In genomic region chr4:7066493-7066892, GRCh38 we compare ENCODE assay signal across 10 cellular contexts. TPM values are rescaled to one million over a fixed set of nuclear protein-coding genes. Genes with fewer than 3 reads are reported as not detected.
DNase-seq lines count a peak whose midpoint lies in the region; ATAC-seq, FAIRE-seq and TF ChIP-seq lines count a peak whose summit lies in the region.
"Had no signal": no experiment of that assay in that cellular context is flagged by ENCODE, and none has a peak within 500 bp of the region (broad histone marks: within the 10 kb centered on the region; RNA-seq: fewer than 3 reads in every experiment).

No MANE protein-coding gene starts in this region.

- H3K36me3 Mint-ChIP-seq in activated naive CD4-positive, alpha-beta T cell treated with anti-CD3 and anti-CD28 coated beads for 36 hours (ENCODE audit: low read depth) = peaks cover 32% of the 10 kb centered on the region
- H3K36me3 Mint-ChIP-seq in activated T-helper 17 cell treated with anti-CD3 and anti-CD28 coated beads, Interleukin-2, amount 50 U/mL, for 72 hours (ENCODE audit: low read depth) = peaks cover 66% of the 10 kb centered on the region

- peaks cover 46% of the 10 kb centered on the region for H3K79me2 ChIP-seq in keratinocyte (ENCODE audit: control insufficient read depth, insufficient read depth, low read length)

- H3K4me3 ChIP-seq in keratinocyte (ENCODE audit: control insufficient read depth in 2 of 3, extremely low read depth in 1 of 3, insufficient read depth in 2 of 3, low read depth in 1 of 3, low read length in 3 of 3) (peak overlapping the region; percentile 84 to 90 (median 86)), subcutaneous abdominal adipose tissue (ENCODE audit: low read depth in 1 of 5, low read length in 5 of 5) (peak overlapping the region in 3 of 5 donors; percentile 60 to 99 (median 84))

- no peaks in the 10 kb centered on the region for H3K9me3 Mint-ChIP-seq in activated naive CD4-positive, alpha-beta T cell treated with anti-CD3 and anti-CD28 coated beads for 36 hours
- no peaks in the 10 kb centered on the region for H3K9me3 Mint-ChIP-seq in activated T-helper 17 cell treated with anti-CD3 and anti-CD28 coated beads, Interleukin-2, amount 50 U/mL, for 72 hours

- H3K4me3 Mint-ChIP-seq in activated naive CD4-positive, alpha-beta T cell treated with anti-CD3 and anti-CD28 coated beads for 36 hours = peak overlapping the region; percentile 96
- H3K4me3 Mint-ChIP-seq in activated T-helper 17 cell treated with anti-CD3 and anti-CD28 coated beads, Interleukin-2, amount 50 U/mL, for 72 hours = peak overlapping the region; percentile 97

- CTCF ChIA-PET in activated naive CD4-positive, alpha-beta T cell treated with anti-CD3 and anti-CD28 coated beads for 36 hours (lab: Charles Lee) = interaction anchor here (0.7 to 12.8 kb wide), 8 partner anchors 9 to 365 kb away, joined by 3 to 155 read pairs (median 3); partner anchors contain the start of gene TADA2B

- peak overlapping the region; percentile 81 for H3K27ac ChIP-seq in keratinocyte (ENCODE audit: control insufficient read depth, insufficient read depth, low read length)
- H3K27ac ChIP-seq in subcutaneous abdominal adipose tissue (ENCODE audit: low read depth, low read length) = no peak overlapping the region

- no peaks in the 10 kb centered on the region for H3K27me3 Mint-ChIP-seq in activated naive CD4-positive, alpha-beta T cell treated with anti-CD3 and anti-CD28 coated beads for 36 hours (ENCODE audit: low read depth)
- H3K27me3 Mint-ChIP-seq in activated T-helper 17 cell treated with anti-CD3 and anti-CD28 coated beads, Interleukin-2, amount 50 U/mL, for 72 hours = no peaks in the 10 kb centered on the region

- dilution Hi-C loops in keratinocyte (cut with MboI; ENCODE audit: extremely low pct_ligation_motif_present, low sequenced_read_pairs) = no loop called here

- no peak for ATAC-seq in activated T-helper 17 cell treated with anti-CD3 and anti-CD28 coated beads, Interleukin-2, amount 50 U/mL, for 72 hours (replicated peaks)

- H3K27ac Mint-ChIP-seq in activated naive CD4-positive, alpha-beta T cell treated with anti-CD3 and anti-CD28 coated beads for 36 hours = peak overlapping the region; percentile 87
- peak overlapping the region; percentile 94 for H3K27ac Mint-ChIP-seq in activated T-helper 17 cell treated with anti-CD3 and anti-CD28 coated beads, Interleukin-2, amount 50 U/mL, for 72 hours

- H3K9me3 ChIP-seq in keratinocyte (ENCODE audit: control insufficient read depth, low read depth, low read length) = no peaks in the 10 kb centered on the region
- no peaks in the 10 kb centered on the region for H3K9me3 ChIP-seq in subcutaneous abdominal adipose tissue (ENCODE audit: control insufficient read depth in 5 of 5, low read length in 5 of 5)

- TF ChIP-seq CTCF in keratinocyte (optimal IDR thresholded peaks at IDR 0.05 in 1 of 3, IDR thresholded peaks at IDR 0.05 in 1 of 3, conservative IDR thresholded peaks at IDR 0.05 in 1 of 3; ENCODE audit: extremely low read depth in 1 of 3, insufficient read depth in 2 of 3, low read length in 3 of 3) = no peak

- peaks cover 9% of the 10 kb centered on the region for H4K20me1 ChIP-seq in keratinocyte (ENCODE audit: control insufficient read depth, extremely low read depth, insufficient read depth, low read length)

- no peak for FAIRE-seq in keratinocyte (lab: Jason Lieb, UNC)

- H3K4me1 Mint-ChIP-seq in activated naive CD4-positive, alpha-beta T cell treated with anti-CD3 and anti-CD28 coated beads for 36 hours (ENCODE audit: low read depth) = peaks cover 39% of the 10 kb centered on the region
- H3K4me1 Mint-ChIP-seq in activated T-helper 17 cell treated with anti-CD3 and anti-CD28 coated beads, Interleukin-2, amount 50 U/mL, for 72 hours = peaks cover 9% of the 10 kb centered on the region

- H3K36me3 ChIP-seq in keratinocyte (ENCODE audit: control insufficient read depth in 2 of 2, extremely low read depth in 1 of 2, insufficient read depth in 2 of 2, low read length in 2 of 2) (peaks cover 19 to 20% of the 10 kb centered on the region in 2 experiments), subcutaneous abdominal adipose tissue (ENCODE audit: control insufficient read depth in 5 of 5, insufficient read depth in 5 of 5, low read length in 5 of 5) (peaks cover under 1 to 31% (median 24%) of the 10 kb centered on the region in 5 donors)

- H3K9me1 ChIP-seq in keratinocyte (ENCODE audit: control insufficient read depth, extremely low read depth, insufficient read depth, low read length) = no peaks in the 10 kb centered on the region

- intact Hi-C loops in activated naive CD4-positive, alpha-beta T cell treated with anti-CD3 and anti-CD28 coated beads for 36 hours (cut with micrococcal nuclease) = no loop called here

- no peak for DNase-seq in activated naive CD4-positive, alpha-beta T cell treated with anti-CD3 and anti-CD28 coated beads for 36 hours
- DNase-seq in activated naive CD4-positive, alpha-beta T cell treated with Interleukin-2 at 50 U/mL for 16 hours = no peak
- DNase-seq in keratinocyte (ENCODE audit: low read depth, low spot score) (no peak), NCI-H526 treated with DMSO at 0.1 percent for 48 hours (lab: John Stamatoyannopoulos, UW) (no peak), GM03348 (ENCODE audit: low spot score) (no peak), HPDE6-E6E7 (ENCODE audit: extremely low spot score) (no peak)
- DNase-seq: DMS53, left colon had no signal

- H3K4me1 ChIP-seq in keratinocyte (ENCODE audit: control insufficient read depth, extremely low read depth, insufficient read depth, low read length) = peaks cover 13% of the 10 kb centered on the region
- H3K4me1 ChIP-seq in subcutaneous abdominal adipose tissue (ENCODE audit: control insufficient read depth in 5 of 5, insufficient read depth in 5 of 5, low read length in 5 of 5) = peaks cover 5 to 31% (median 28%) of the 10 kb centered on the region in 5 donors

- H3K4me2 ChIP-seq in keratinocyte (ENCODE audit: control insufficient read depth, extremely low read depth, insufficient read depth, low read depth, low read length) = peak overlapping the region; percentile 92

- H3K27me3 ChIP-seq in keratinocyte (ENCODE audit: control insufficient read depth, extremely low read depth, insufficient read depth, low read length) (no peaks in the 10 kb centered on the region), subcutaneous abdominal adipose tissue (ENCODE audit: control insufficient read depth in 5 of 5, insufficient read depth in 4 of 5, low read length in 5 of 5) (peaks cover 0 to 2% (median 0%) of the 10 kb centered on the region in 5 donors)

- H3K9ac ChIP-seq in keratinocyte (ENCODE audit: control insufficient read depth, extremely low read depth, insufficient read depth, low read length) (peak overlapping the region; percentile 91), subcutaneous abdominal adipose tissue (ENCODE audit: low read length in 5 of 5) (peak overlapping the region in 4 of 5 donors; percentile 20 to 91 (median 82))

- no peak overlapping the region for H2AFZ ChIP-seq in keratinocyte (ENCODE audit: control insufficient read depth, low read length)

RNA-seq across cellular contexts. Expression of gene GRPEL1, which starts 1.4 kb away (rescaled TPM):
- 10 to 100 TPM; 53.7 to 53.9 TPM for total RNA-seq in activated naive CD4-positive, alpha-beta T cell treated with anti-CD3 and anti-CD28 coated beads for 36 hours
- 10 to 100 TPM; 56.3 to 92.5 TPM for total RNA-seq in activated T-helper 17 cell treated with anti-CD3 and anti-CD28 coated beads, Interleukin-2, amount 50 U/mL, for 72 hours
- 30.4 to 76.8 TPM (median 59.1 TPM) in 3 replicates for polyA plus RNA-seq in keratinocyte
- 502 TPM for polyA plus RNA-seq in keratinocyte (2011; ENCODE audit: low read depth)
- 55.5 and 66.3 TPM in 2 replicates for polyA plus RNA-seq in keratinocyte (2011; cell fraction: cytosol; rRNA removed)
- polyA plus RNA-seq in keratinocyte (2011; cell fraction: nucleus; rRNA removed) = 37.3 and 46.3 TPM in 2 replicates
- 56.0 and 59.8 TPM in 2 replicates for polyA plus RNA-seq in keratinocyte (2012; ENCODE audit: low replicate concordance)
- polyA minus RNA-seq in keratinocyte = 7.4 to 32.2 TPM (median 18.9 TPM) in 3 replicates
- polyA minus RNA-seq in keratinocyte (2011; cell fraction: cytosol; rRNA and poly(A)+ RNA removed) = 24.6 TPM
- polyA minus RNA-seq in keratinocyte (2011; cell fraction: nucleus; rRNA and poly(A)+ RNA removed) = 7.7 and 14.1 TPM in 2 replicates

RNA-seq across cellular contexts. Expression of gene TADA2B, which starts 23.3 kb away (rescaled TPM):
- total RNA-seq in activated naive CD4-positive, alpha-beta T cell treated with anti-CD3 and anti-CD28 coated beads for 36 hours = 1 to 10 TPM; 8.2 to 9.9 TPM
- total RNA-seq in activated T-helper 17 cell treated with anti-CD3 and anti-CD28 coated beads, Interleukin-2, amount 50 U/mL, for 72 hours = 10 to 100 TPM in 1 of 2 donors, 1 to 10 TPM in 1; 8.5 to 13.0 TPM
- polyA plus RNA-seq in keratinocyte = 4.6 to 7.2 TPM (median 5.3 TPM) in 3 replicates
- polyA plus RNA-seq in keratinocyte (2011; ENCODE audit: low read depth) = 10.6 TPM
- polyA plus RNA-seq in keratinocyte (2011; cell fraction: cytosol; rRNA removed) = 5.5 and 7.2 TPM in 2 replicates
- polyA plus RNA-seq in keratinocyte (2011; cell fraction: nucleus; rRNA removed) = 7.2 and 7.8 TPM in 2 replicates
- polyA plus RNA-seq in keratinocyte (2012; ENCODE audit: low replicate concordance) = 10.8 and 12.4 TPM in 2 replicates
- 4.4 to 7.2 TPM (median 5.2 TPM) in 3 replicates for polyA minus RNA-seq in keratinocyte
- 6.7 TPM for polyA minus RNA-seq in keratinocyte (2011; cell fraction: cytosol; rRNA and poly(A)+ RNA removed)
- 4.6 and 6.1 TPM in 2 replicates for polyA minus RNA-seq in keratinocyte (2011; cell fraction: nucleus; rRNA and poly(A)+ RNA removed)
